In genomic region chr1:212615092-212615470, GRCh38 we compare ENCODE assay signal across 23 cellular contexts. TPM values are rescaled to one million over a fixed set of nuclear protein-coding genes. Genes with fewer than 3 reads are reported as not detected.
"Had no signal": no experiment of that assay in that cellular context is flagged by ENCODE, and none has a peak within 500 bp of the region (broad histone marks: within the 10 kb centered on the region; RNA-seq: fewer than 3 reads in every experiment).

No MANE protein-coding gene starts in this region.

- H3K9me3 ChIP-seq: gastroesophageal sphincter, pancreas, psoas muscle, sigmoid colon, tibial artery had no signal

- ATAC-seq: activated CD8-positive, alpha-beta memory T cell treated with anti-CD3 and anti-CD28 coated beads, Interleukin-2, amount 10 ng/mL, durations not matched to agents 7 days and 5 days; activated CD8-positive, alpha-beta T cell treated with anti-CD3 and anti-CD28 coated beads, Interleukin-2, amount 10 ng/mL, durations not matched to agents 7 days and 5 days; gastroesophageal sphincter; left colon; naive thymus-derived CD8-positive, alpha-beta T cell; pancreas; psoas muscle; stimulated activated effector memory CD8-positive, alpha-beta T cell treated with anti-CD3 and anti-CD28 coated beads, Interleukin-12 subunit alpha, Interleukin-12 subunit beta, amount 100 ng/mL, for 72 hours; stimulated activated naive CD8-positive, alpha-beta T cell treated with anti-CD3 and anti-CD28 coated beads, Interleukin-15, amount 100 ng/mL, for 72 hours had no signal

- H3K27ac ChIP-seq: gastroesophageal sphincter, pancreas, psoas muscle, sigmoid colon, tibial artery had no signal

- H3K4me3 ChIP-seq: gastroesophageal sphincter, pancreas, psoas muscle, sigmoid colon, tibial artery had no signal

- H3K27me3 ChIP-seq: gastroesophageal sphincter, pancreas, sigmoid colon, tibial artery had no signal

- DNase-seq: activated CD4-positive, alpha-beta T cell treated with anti-CD3 and anti-CD28 coated beads for 36 hours; activated CD4-positive, CD25-positive, alpha-beta regulatory T cell; activated CD8-positive, alpha-beta memory T cell treated with anti-CD3 and anti-CD28 coated beads, Interleukin-2, amount 10 ng/mL, durations not matched to agents 7 days and 5 days; activated CD8-positive, alpha-beta T cell treated with anti-CD3 and anti-CD28 coated beads, Interleukin-2, amount 10 ng/mL, durations not matched to agents 7 days and 5 days; activated T-cell treated with anti-CD3 and anti-CD28 coated beads, Interleukin-2, amount 50 U/mL, for 48 hours; amygdala; central memory CD4-positive, alpha-beta T cell; hippocampal formation; kidney; left colon; naive thymus-derived CD8-positive, alpha-beta T cell; nucleus accumbens; pancreas; psoas muscle; sigmoid colon; small intestine; stimulated activated CD4-positive, alpha-beta T cell treated with anti-CD3 and anti-CD28 coated beads, Interleukin-4, amount 100 ng/mL, for 24 hours; stimulated activated naive CD8-positive, alpha-beta T cell treated with anti-CD3 and anti-CD28 coated beads, Interleukin-15, amount 100 ng/mL, for 72 hours; substantia nigra; tibial artery had no signal

- FAIRE-seq: endothelial cell of umbilical vein, kidney, pancreas, small intestine had no signal

RNA-seq across cellular contexts. Expression of gene ATF3, which starts 6.5 kb away (rescaled TPM):
- polyA plus RNA-seq: naive thymus-derived CD8-positive, alpha-beta T cell had no signal
